ENCODE assay signal across 24 cellular contexts in the genomic region with DNA sequence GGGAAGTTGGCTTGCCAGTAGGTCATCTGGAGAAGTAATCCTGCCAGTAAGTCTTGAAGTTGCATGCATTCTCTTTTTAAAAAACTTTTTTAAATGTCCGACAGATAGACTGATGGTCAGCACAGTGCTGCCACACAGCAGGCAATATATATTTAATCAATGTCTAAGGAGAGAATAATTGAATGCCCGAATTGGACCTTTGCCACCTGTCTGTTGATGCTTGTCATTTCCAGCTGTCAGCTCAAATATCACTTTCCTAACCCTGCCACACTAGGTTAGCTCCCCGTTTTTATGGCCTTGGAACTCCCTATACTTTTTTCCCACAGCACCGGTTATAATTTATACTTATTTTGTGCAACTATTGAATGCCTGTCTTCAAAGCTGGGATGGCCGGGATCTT. TPM values are rescaled to one million over a fixed set of nuclear protein-coding genes. Genes with fewer than 3 reads are reported as not detected.
DNase-seq lines count a peak whose midpoint lies in the region; ATAC-seq and TF ChIP-seq lines count a peak whose summit lies in the region.
"Had no signal": no experiment of that assay in that cellular context is flagged by ENCODE, and none has a peak within 500 bp of the region (broad histone marks: within the 10 kb centered on the region; RNA-seq: fewer than 3 reads in every experiment).

No MANE protein-coding gene starts in this region.

- H3K4me1 Mint-ChIP-seq in naive thymus-derived CD4-positive, alpha-beta T cell = peaks cover 12 to 38% (median 19%) of the 10 kb centered on the region in 7 donors

- H3K4me2 ChIP-seq in BLaER1 = 0 out of 2 replicates have a peak overlapping the region, but pooled peaks have one; percentile 93

- H3K27me3 ChIP-seq in BLaER1 = no peaks in the 10 kb centered on the region
- H3K27me3 ChIP-seq in naive thymus-derived CD4-positive, alpha-beta T cell (ENCODE audit: control insufficient read depth in 2 of 2, insufficient read depth in 2 of 2, low read length in 2 of 2) = no peaks in the 10 kb centered on the region
- H3K27me3 ChIP-seq: spleen, upper lobe of right lung had no signal

- peaks cover 0 to 13% (median 7%) of the 10 kb centered on the region in 5 donors for H3K27me3 Mint-ChIP-seq in naive thymus-derived CD4-positive, alpha-beta T cell

- H3K27ac ChIP-seq in BLaER1 = no peak overlapping the region
- no peak overlapping the region for H3K27ac ChIP-seq in naive thymus-derived CD4-positive, alpha-beta T cell (ENCODE audit: low read depth, low read length)
- H3K27ac ChIP-seq: 22Rv1, spleen, upper lobe of right lung had no signal

- peaks cover 0 to 13% (median 4%) of the 10 kb centered on the region in 5 donors for H3K36me3 Mint-ChIP-seq in naive thymus-derived CD4-positive, alpha-beta T cell

- peaks cover 0 to 9% (median 0%) of the 10 kb centered on the region in 11 donors for H3K9me3 Mint-ChIP-seq in naive thymus-derived CD4-positive, alpha-beta T cell
- H3K9me3 Mint-ChIP-seq: HFFc6 had no signal

- no peak for ATAC-seq in naive thymus-derived CD4-positive, alpha-beta T cell
- ATAC-seq in GM21360 (IDR thresholded peaks at IDR 0.05; ENCODE audit: unreplicated experiment) (no peak), HG03521 (IDR thresholded peaks at IDR 0.05; ENCODE audit: unreplicated experiment) (no peak)
- ATAC-seq: activated naive CD4-positive, alpha-beta T cell treated with anti-CD3 and anti-CD28 coated beads, Interleukin-2, amount 50 U/mL, for 72 hours; upper lobe of right lung had no signal

- H3K36me3 ChIP-seq in BLaER1 = no peaks in the 10 kb centered on the region
- no peaks in the 10 kb centered on the region for H3K36me3 ChIP-seq in naive thymus-derived CD4-positive, alpha-beta T cell (ENCODE audit: control insufficient read depth in 2 of 3, insufficient read depth in 3 of 3, low read length in 3 of 3)
- H3K36me3 ChIP-seq: upper lobe of right lung had no signal

- no peak overlapping the region for H3K9ac ChIP-seq in BLaER1

- peaks cover 23% of the 10 kb centered on the region for H4K20me1 ChIP-seq in BLaER1

- H3K9me3 ChIP-seq in BLaER1 = peaks cover 5% of the 10 kb centered on the region
- H3K9me3 ChIP-seq in naive thymus-derived CD4-positive, alpha-beta T cell (ENCODE audit: control insufficient read depth in 2 of 3, low read length in 3 of 3) = no peaks in the 10 kb centered on the region
- H3K9me3 ChIP-seq: spleen, upper lobe of right lung had no signal

- intact Hi-C loops in naive thymus-derived CD4-positive, alpha-beta T cell (cut with micrococcal nuclease) = no loop called here

- H3K4me3 Mint-ChIP-seq in naive thymus-derived CD4-positive, alpha-beta T cell = peak overlapping the region in 6 of 10 donors; percentile 10 to 63 (median 40)
- H3K4me3 Mint-ChIP-seq: HFFc6 had no signal

- H3K27ac Mint-ChIP-seq in naive thymus-derived CD4-positive, alpha-beta T cell = peak overlapping the region in 1 of 9 donors; percentile 42
- H3K27ac Mint-ChIP-seq: activated CD4-positive, alpha-beta memory T cell treated with anti-CD3 and anti-CD28 coated beads, Interleukin-2, amount 10 ng/mL, durations not matched to agents 7 days and 5 days; HFFc6 had no signal

- DNase-seq in DMS 273 (lab: John Stamatoyannopoulos, UW; ENCODE audit: unreplicated experiment) (peak; percentile 24), DMS 273 treated with DMSO at 0.1 percent for 48 hours (lab: John Stamatoyannopoulos, UW) (no peak), NCI-H748 (lab: John Stamatoyannopoulos, UW; ENCODE audit: unreplicated experiment) (peak; percentile 79), HEK293T (ENCODE audit: extremely low spot score) (no peak)
- no peak for DNase-seq in naive thymus-derived CD4-positive, alpha-beta T cell
- DNase-seq: activated CD4-positive, alpha-beta memory T cell treated with anti-CD3 and anti-CD28 coated beads, Interleukin-2, amount 10 ng/mL, durations not matched to agents 7 days and 5 days; activated CD4-positive, CD25-positive, alpha-beta regulatory T cell; activated T-cell treated with anti-CD3 and anti-CD28 coated beads, Interleukin-2, amount 50 U/mL, for 48 hours; effector CD8-positive, alpha-beta T cell; GDM1; HFFc6; Karpas-422; kidney glomerular epithelial cell; spleen; stimulated activated CD4-positive, alpha-beta T cell treated with anti-CD3 and anti-CD28 coated beads, Interleukin-4, amount 100 ng/mL, for 4 hours; T1000; upper lobe of right lung had no signal

- POLR2A ChIA-PET in naive thymus-derived CD4-positive, alpha-beta T cell (lab: Charles Lee) = no interaction called here
- POLR2A ChIA-PET in HEK293T (lab: Yijun Ruan, JAX) = no interaction called here

- no peak overlapping the region for H3K4me3 ChIP-seq in BLaER1
- no peak overlapping the region for H3K4me3 ChIP-seq in naive thymus-derived CD4-positive, alpha-beta T cell (ENCODE audit: low read length)
- H3K4me3 ChIP-seq: spleen, upper lobe of right lung had no signal

- peaks cover 57% of the 10 kb centered on the region for H3K4me1 ChIP-seq in BLaER1
- H3K4me1 ChIP-seq in naive thymus-derived CD4-positive, alpha-beta T cell (ENCODE audit: control insufficient read depth in 2 of 2, insufficient read depth in 2 of 2, low read length in 2 of 2) = peaks cover 21 to 24% of the 10 kb centered on the region in 2 donors

- CTCF ChIA-PET in naive thymus-derived CD4-positive, alpha-beta T cell (lab: Charles Lee) = no interaction called here
- CTCF ChIA-PET in HEK293T (lab: Yijun Ruan, JAX) = no interaction called here

TF ChIP-seq in HEK293T, 16 proteins besides CTCF, POLR2A, EP300 and RAD21:
- TF ChIP-seq ARNT (IDR thresholded peaks at IDR 0.05) (no peak), TARDBP (IDR thresholded peaks at IDR 0.05) (no peak), FOXK2 (IDR thresholded peaks at IDR 0.05) (no peak)
- TF ChIP-seq, protein P1, sequence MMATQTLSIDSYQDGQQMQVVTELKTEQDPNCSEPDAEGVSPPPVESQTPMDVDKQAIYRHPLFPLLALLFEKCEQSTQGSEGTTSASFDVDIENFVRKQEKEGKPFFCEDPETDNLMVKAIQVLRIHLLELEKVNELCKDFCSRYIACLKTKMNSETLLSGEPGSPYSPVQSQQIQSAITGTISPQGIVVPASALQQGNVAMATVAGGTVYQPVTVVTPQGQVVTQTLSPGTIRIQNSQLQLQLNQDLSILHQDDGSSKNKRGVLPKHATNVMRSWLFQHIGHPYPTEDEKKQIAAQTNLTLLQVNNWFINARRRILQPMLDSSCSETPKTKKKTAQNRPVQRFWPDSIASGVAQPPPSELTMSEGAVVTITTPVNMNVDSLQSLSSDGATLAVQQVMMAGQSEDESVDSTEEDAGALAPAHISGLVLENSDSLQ (IDR thresholded peaks at IDR 0.05) = no peak
TF ChIP-seq in HEK293T: peak in this region for 0.

RNA-seq across cellular contexts. Expression of gene SLC15A4, which starts 2.1 kb away (rescaled TPM):
- 10 to 100 TPM in 4 of 5 experiments, 1 to 10 TPM in 1; 9.5 to 44.5 (median 17.6) TPM for total RNA-seq in naive thymus-derived CD4-positive, alpha-beta T cell
- polyA plus RNA-seq in naive thymus-derived CD4-positive, alpha-beta T cell = 1 to 10 TPM; 1.9 to 3.7 TPM

RNA-seq across cellular contexts. Expression of gene GLT1D1, which starts 27.4 kb away (rescaled TPM):
- total RNA-seq in naive thymus-derived CD4-positive, alpha-beta T cell = 10 to 100 TPM in 1 of 5 experiments, 1 to 10 TPM in 1, under 1 TPM in 2, not detected in 1; 0.11 to 16.9 (median 1.1) TPM
- polyA plus RNA-seq in naive thymus-derived CD4-positive, alpha-beta T cell = not detected
- total RNA-seq: activated CD4-positive, alpha-beta memory T cell treated with anti-CD3 and anti-CD28 coated beads, Interleukin-2, amount 10 ng/mL, durations not matched to agents 7 days and 5 days; HFFc6; NCI-H460 had no signal
- polyA plus RNA-seq: BJ had no signal

Comparison
In these comparisons a context has a peak if more than half of its experiments do, and no peak if none do; other contexts are left out.
1. DNase-seq: peak in DMS 273 (single experiment) and NCI-H748 (single experiment); none in DMS 273 treated with DMSO at 0.1 percent for 48 hours (single experiment), naive thymus-derived CD4-positive, alpha-beta T cell (0 of 9) and HEK293T (single experiment).